Comparison of ENCODE assay signal across 8 cellular contexts in the genomic region with DNA sequence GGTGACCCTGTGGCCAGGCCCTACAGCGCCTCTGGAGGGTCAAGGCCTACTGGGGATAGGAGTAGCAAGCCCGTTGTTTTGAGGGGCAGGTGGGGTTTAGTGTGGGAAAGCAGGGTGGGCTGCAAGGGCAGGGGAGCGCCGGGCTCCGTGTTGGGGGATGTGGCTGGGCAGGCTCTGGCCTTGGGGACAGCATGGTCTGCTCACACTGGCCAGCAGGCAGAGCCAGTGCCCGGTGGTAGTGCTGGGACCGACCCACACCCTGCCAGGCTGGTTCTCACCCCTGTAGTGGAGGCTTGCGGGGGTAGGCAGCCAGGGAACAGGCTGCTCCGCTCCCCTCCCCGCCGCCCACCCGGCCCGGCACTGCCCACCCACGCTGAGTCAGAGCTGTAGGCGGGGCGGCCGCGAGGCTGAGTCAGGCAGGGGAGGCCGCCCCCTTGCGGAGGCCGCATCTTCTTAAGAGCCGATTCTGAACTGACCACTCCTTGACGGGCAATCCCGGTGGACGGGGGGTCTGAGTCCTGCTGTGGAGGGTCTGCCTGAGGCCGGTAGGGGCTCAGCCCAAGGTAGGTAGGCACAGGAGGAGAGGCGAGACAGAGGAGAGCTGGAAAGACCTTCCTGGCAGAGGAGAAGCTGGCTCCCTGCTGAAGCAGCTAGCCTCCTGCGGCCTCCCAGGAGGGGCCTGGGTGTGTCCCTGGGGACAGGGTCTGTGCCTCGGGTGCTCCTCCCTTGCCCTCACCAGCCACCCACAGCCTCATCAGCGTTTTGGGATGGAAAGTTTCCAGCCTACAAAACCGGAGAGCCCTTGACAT.
DNase-seq lines count a peak whose midpoint lies in the region; ATAC-seq and TF ChIP-seq lines count a peak whose summit lies in the region.

No MANE protein-coding gene starts in this region.

- TSS peak; percentile 16 for BruUV-seq in PC-9 (replicated peaks; lab: Mats Ljungman, UMichigan)

- H3K9me3 ChIP-seq in PC-9 (ENCODE audit: insufficient read depth, low read depth) (no peaks in the 10 kb centered on the region), parathyroid adenoma (ENCODE audit: control insufficient read depth, low read length) (no peaks in the 10 kb centered on the region), tibial artery (no peaks in the 10 kb centered on the region)

- DNase-seq in GM06990 (ENCODE audit: extremely low read depth, insufficient read length) (peak; percentile 35), PC-9 (peak; percentile 52 to 86), glomerular visceral epithelial cell (ENCODE audit: extremely low spot score) (peak; percentile 83), tibial artery (peak; percentile 86 to 88), cortex of kidney (lab: John Stamatoyannopoulos, UW) (no peak)
- peak; percentile 43 for DNase-seq in activated naive CD4-positive, alpha-beta T cell treated with anti-CD3 and anti-CD28 coated beads, Interleukin-2, amount 10 ng/mL, durations not matched to agents 7 days and 5 days

- no peaks in the 10 kb centered on the region for H3K36me3 Mint-ChIP-seq in activated naive CD4-positive, alpha-beta T cell treated with anti-CD3 and anti-CD28 coated beads, Interleukin-2, amount 10 ng/mL, durations not matched to agents 7 days and 5 days

- TF ChIP-seq CTCF in GM06990 (IDR thresholded peaks at IDR 0.05; ENCODE audit: insufficient read depth, low read length, poor library complexity, severe bottlenecking): peak; percentile 46
- peak; percentile 74 for TF ChIP-seq CTCF in PC-9 (conservative IDR thresholded peaks at IDR 0.05)
- TF ChIP-seq CTCF in parathyroid adenoma (IDR thresholded peaks at IDR 0.05): peak; percentile 59
- TF ChIP-seq CTCF in tibial artery (IDR thresholded peaks at IDR 0.05): peak; percentile 58 to 69

- H3F3A ChIP-seq in PC-9 (ENCODE audit: insufficient read depth, low read depth): peaks cover 27% of the 10 kb centered on the region

- CTCF ChIA-PET in PC-9 (lab: Charles Lee): interaction anchor here (0.6 to 1.5 kb wide), 5 partner anchors 60 to 127 kb away, joined by 3 to 11 read pairs (median 6); no protein-coding TSS in a partner anchor
- CTCF ChIA-PET in activated naive CD4-positive, alpha-beta T cell treated with anti-CD3 and anti-CD28 coated beads, Interleukin-2, amount 10 ng/mL, durations not matched to agents 7 days and 5 days (lab: Charles Lee): interaction anchor here (0.6 to 1.7 kb wide), 10 partner anchors 10 to 111 kb away, joined by 3 to 12 read pairs (median 4); no protein-coding TSS in a partner anchor

- H3K36me3 ChIP-seq in GM06990 (ENCODE audit: control insufficient read depth, insufficient read depth, low read length) (no peaks in the 10 kb centered on the region), PC-9 (ENCODE audit: low read depth) (no peaks in the 10 kb centered on the region), parathyroid adenoma (ENCODE audit: control insufficient read depth, insufficient read depth, low read length) (no peaks in the 10 kb centered on the region), tibial artery (peaks cover 0 to 14% (median 0%) of the 10 kb centered on the region in 3 donors)

- no peak overlapping the region for H3K27ac Mint-ChIP-seq in activated naive CD4-positive, alpha-beta T cell treated with anti-CD3 and anti-CD28 coated beads, Interleukin-2, amount 10 ng/mL, durations not matched to agents 7 days and 5 days

- ATAC-seq in GM21576 (IDR thresholded peaks at IDR 0.05; ENCODE audit: unreplicated experiment): no peak

- peaks cover 28% of the 10 kb centered on the region for H3K4me1 Mint-ChIP-seq in activated naive CD4-positive, alpha-beta T cell treated with anti-CD3 and anti-CD28 coated beads, Interleukin-2, amount 10 ng/mL, durations not matched to agents 7 days and 5 days

- no peaks in the 10 kb centered on the region for H3K9me2 ChIP-seq in PC-9 (ENCODE audit: insufficient read depth)

- H3K4me1 ChIP-seq in PC-9 (replicated peaks; ENCODE audit: insufficient read depth) (peaks cover 57% of the 10 kb centered on the region), parathyroid adenoma (peaks cover 7% of the 10 kb centered on the region), tibial artery (peaks cover 0 to 44% (median 29%) of the 10 kb centered on the region in 4 donors)

- H3K27me3 ChIP-seq in GM06990 (replicated peaks; ENCODE audit: control insufficient read depth, insufficient read depth, low read length) (peaks cover 4% of the 10 kb centered on the region), PC-9 (ENCODE audit: insufficient read depth, low read depth) (no peaks in the 10 kb centered on the region), parathyroid adenoma (ENCODE audit: control insufficient read depth, insufficient read depth, low read length) (no peaks in the 10 kb centered on the region), tibial artery (peaks cover 0 to 9% of the 10 kb centered on the region in 2 donors)

- H3K4me3 ChIP-seq in GM06990 (replicated peaks; ENCODE audit: low read depth, low read length) (no peak overlapping the region), PC-9 (peak overlapping the region; percentile 38; the same call in 1 of the 2 replicates), parathyroid adenoma (ENCODE audit: low read depth, low read length) (no peak overlapping the region), tibial artery (peak overlapping the region in 1 of 2 donors; percentile 32)

- POLR2A ChIA-PET in PC-9 (lab: Charles Lee; ENCODE audit: unreplicated experiment): interaction anchor here (0.6 to 0.7 kb wide), 4 partner anchors 25 to 74 kb away, joined by 3 to 18 read pairs (median 4); no protein-coding TSS in a partner anchor

- H3K4me2 ChIP-seq in PC-9 (peak overlapping the region; percentile 82), parathyroid adenoma (ENCODE audit: low read length) (no peak overlapping the region)

- no peaks in the 10 kb centered on the region for H3K9me3 Mint-ChIP-seq in activated naive CD4-positive, alpha-beta T cell treated with anti-CD3 and anti-CD28 coated beads, Interleukin-2, amount 10 ng/mL, durations not matched to agents 7 days and 5 days

- intact Hi-C loops in PC-9 (cut with micrococcal nuclease; ENCODE audit: unreplicated experiment) (loop anchor here (1.0 kb wide), 2 partner anchors 47 to 106 kb away; partner anchors contain the start of gene CHMP6), tibial artery (cut with DNase I; ENCODE audit: low total_unique reads) (no loop called here)

- H3K27me3 Mint-ChIP-seq in activated naive CD4-positive, alpha-beta T cell treated with anti-CD3 and anti-CD28 coated beads, Interleukin-2, amount 10 ng/mL, durations not matched to agents 7 days and 5 days: peaks cover 73% of the 10 kb centered on the region

- H2AFZ ChIP-seq in PC-9 (no peak overlapping the region), parathyroid adenoma (peak overlapping the region; percentile 53)

- H3K9ac ChIP-seq in parathyroid adenoma: no peak overlapping the region

- H3K4me3 Mint-ChIP-seq in activated naive CD4-positive, alpha-beta T cell treated with anti-CD3 and anti-CD28 coated beads, Interleukin-2, amount 10 ng/mL, durations not matched to agents 7 days and 5 days: no peak overlapping the region

- H3K79me2 ChIP-seq in PC-9 (ENCODE audit: low read depth) (no peaks in the 10 kb centered on the region), parathyroid adenoma (no peaks in the 10 kb centered on the region)

- H3K27ac ChIP-seq in PC-9: peak overlapping the region; percentile 67
- no peak overlapping the region for H3K27ac ChIP-seq in parathyroid adenoma
- H3K27ac ChIP-seq in tibial artery: peak overlapping the region in 1 of 2 donors; percentile 5

- no peaks in the 10 kb centered on the region for H4K20me1 ChIP-seq in PC-9 (ENCODE audit: insufficient read depth)
